In genomic region chr2:161418715-161419337, GRCh38 we compare ENCODE assay signal across 8 cellular contexts. TPM values are rescaled to one million over a fixed set of nuclear protein-coding genes. Genes with fewer than 3 reads are reported as not detected.
DNase-seq lines count a peak whose midpoint lies in the region; FAIRE-seq and TF ChIP-seq lines count a peak whose summit lies in the region.

No MANE protein-coding gene starts in this region.

- H3K4me1 ChIP-seq in ES-I3 (ENCODE audit: insufficient read depth, low read length) (peaks cover 5% of the 10 kb centered on the region; the same call in 1 of the 2 replicates), astrocyte (ENCODE audit: insufficient read depth, low read length) (peaks cover 16% of the 10 kb centered on the region), esophagus squamous epithelium (peaks cover 23 to 61% (median 36%) of the 10 kb centered on the region in 3 donors)

- H3K27ac ChIP-seq in astrocyte (ENCODE audit: low read depth, low read length) (no peak overlapping the region), caudate nucleus (ENCODE audit: low read depth, low read length) (no peak overlapping the region), esophagus squamous epithelium (no peak overlapping the region)

- TF ChIP-seq POLR2A in esophagus squamous epithelium (IDR thresholded peaks at IDR 0.05): no peak

- peaks cover 80% of the 10 kb centered on the region for H3K27me3 Mint-ChIP-seq in astrocyte (ENCODE audit: low read depth, unreplicated experiment)
- H3K27me3 Mint-ChIP-seq in neural crest cell (ENCODE audit: low read depth): peaks cover 98% of the 10 kb centered on the region

- no peak for FAIRE-seq in astrocyte (lab: Jason Lieb, UNC)

- peak overlapping the region; percentile 33 for H3K4me3 ChIP-seq in astrocyte (ENCODE audit: insufficient read depth, low read depth, low read length)
- H3K4me3 ChIP-seq in esophagus squamous epithelium: peak overlapping the region in 2 of 4 donors; percentile 16 to 48

- TF ChIP-seq CTCF in astrocyte (IDR thresholded peaks at IDR 0.05; ENCODE audit: insufficient read depth, low read depth, low read length) (no peak), neural crest cell (conservative IDR thresholded peaks at IDR 0.05) (no peak), esophagus squamous epithelium (IDR thresholded peaks at IDR 0.05) (no peak)

- H3K27ac Mint-ChIP-seq in astrocyte (ENCODE audit: unreplicated experiment) (no peak overlapping the region), neural crest cell (ENCODE audit: unreplicated experiment) (no peak overlapping the region)

- H4K20me1 ChIP-seq in astrocyte (ENCODE audit: insufficient read depth, low read length): peaks cover 35% of the 10 kb centered on the region

- no peak overlapping the region for H2AFZ ChIP-seq in astrocyte (ENCODE audit: low read depth, low read length)

- H3K36me3 ChIP-seq in ES-I3 (ENCODE audit: insufficient read depth, low read length) (no peaks in the 10 kb centered on the region), astrocyte (ENCODE audit: insufficient read depth, low read length) (no peaks in the 10 kb centered on the region), esophagus squamous epithelium (no peaks in the 10 kb centered on the region)

- 17 to 26% methylated on average over 11 to 14 of the region's 48 CpGs for WGBS in esophagus squamous epithelium, 2 donors

- peaks cover 92% of the 10 kb centered on the region for H3K27me3 ChIP-seq in astrocyte (ENCODE audit: insufficient read depth, low read length)
- H3K27me3 ChIP-seq in esophagus squamous epithelium: peaks cover 22 to 100% (median 64%) of the 10 kb centered on the region in 4 donors

- H3K9me3 Mint-ChIP-seq in astrocyte (ENCODE audit: unreplicated experiment) (peaks cover 5% of the 10 kb centered on the region), neural crest cell (no peaks in the 10 kb centered on the region)

- H3K9ac ChIP-seq in ES-I3 (ENCODE audit: low read depth, low read length) (peak overlapping the region; percentile 27; the same call in 1 of the 2 replicates), astrocyte (ENCODE audit: low read length) (no peak overlapping the region)

- H3K4me1 Mint-ChIP-seq in astrocyte (ENCODE audit: low read depth, unreplicated experiment): peaks cover 8% of the 10 kb centered on the region
- H3K4me1 Mint-ChIP-seq in neural crest cell: peaks cover 41% of the 10 kb centered on the region

- DNase-seq in HuH-7.5 (ENCODE audit: low spot score): peak; percentile 78
- DNase-seq in astrocyte (ENCODE audit: low read depth): no peak
- peak; percentile 36 for DNase-seq in neural crest cell (ENCODE audit: low read depth, low spot score)
- no peak for DNase-seq in caudate nucleus (lab: John Stamatoyannopoulos, UW)
- DNase-seq in A172 (ENCODE audit: low spot score): no peak
- no peak for DNase-seq in NK-92 treated with Interleukin-12 subunit alpha and Interleukin-12 subunit beta, amount 100 ng/mL, for 24 hours (lab: John Stamatoyannopoulos, UW)
- no peak for DNase-seq in esophagus squamous epithelium (lab: John Stamatoyannopoulos, UW)

- H3K79me2 ChIP-seq in astrocyte (ENCODE audit: insufficient read depth, low read length): no peaks in the 10 kb centered on the region

- H3K4me2 ChIP-seq in astrocyte (ENCODE audit: low read length): peak overlapping the region; percentile 70

- no peaks in the 10 kb centered on the region for H3K36me3 Mint-ChIP-seq in astrocyte (ENCODE audit: low read depth, unreplicated experiment)
- H3K36me3 Mint-ChIP-seq in neural crest cell (ENCODE audit: low read depth): no peaks in the 10 kb centered on the region

- H3K9me3 ChIP-seq in ES-I3 (ENCODE audit: control insufficient read depth, insufficient read depth, low read length) (no peaks in the 10 kb centered on the region), astrocyte (ENCODE audit: insufficient read depth, low read depth, low read length) (no peaks in the 10 kb centered on the region), esophagus squamous epithelium (no peaks in the 10 kb centered on the region)

- H3K4me3 Mint-ChIP-seq in astrocyte (ENCODE audit: unreplicated experiment): peak overlapping the region; percentile 70
- H3K4me3 Mint-ChIP-seq in neural crest cell: peak overlapping the region; percentile 76

- intact Hi-C loops in esophagus squamous epithelium (cut with DNase I): no loop called here

RNA-seq across cellular contexts. Expression of gene TBR1, which starts 2.7 kb away (rescaled TPM):
- total RNA-seq in astrocyte (not detected in 2 replicates), neural crest cell (0.05 and 0.09 TPM in 2 replicates), esophagus squamous epithelium (under 1 TPM in 1 of 4 donors, not detected in 3; under 0.01 TPM)
- not detected in 2 replicates for total RNA-seq in A172 (2014; rRNA removed; shearing (Covaris generic))

Comparison
In these comparisons a context has a peak if more than half of its experiments do, and no peak if none do; other contexts are left out.
1. DNase-seq: peak in HuH-7.5 (single experiment) and neural crest cell (single experiment); none in astrocyte (single experiment), caudate nucleus (0 of 61), A172 (single experiment), NK-92 treated with Interleukin-12 subunit alpha and Interleukin-12 subunit beta, amount 100 ng/mL, for 24 hours (single experiment) and esophagus squamous epithelium (single experiment).